Comparison of ENCODE assay signal across 8 cellular contexts in the genomic region with DNA sequence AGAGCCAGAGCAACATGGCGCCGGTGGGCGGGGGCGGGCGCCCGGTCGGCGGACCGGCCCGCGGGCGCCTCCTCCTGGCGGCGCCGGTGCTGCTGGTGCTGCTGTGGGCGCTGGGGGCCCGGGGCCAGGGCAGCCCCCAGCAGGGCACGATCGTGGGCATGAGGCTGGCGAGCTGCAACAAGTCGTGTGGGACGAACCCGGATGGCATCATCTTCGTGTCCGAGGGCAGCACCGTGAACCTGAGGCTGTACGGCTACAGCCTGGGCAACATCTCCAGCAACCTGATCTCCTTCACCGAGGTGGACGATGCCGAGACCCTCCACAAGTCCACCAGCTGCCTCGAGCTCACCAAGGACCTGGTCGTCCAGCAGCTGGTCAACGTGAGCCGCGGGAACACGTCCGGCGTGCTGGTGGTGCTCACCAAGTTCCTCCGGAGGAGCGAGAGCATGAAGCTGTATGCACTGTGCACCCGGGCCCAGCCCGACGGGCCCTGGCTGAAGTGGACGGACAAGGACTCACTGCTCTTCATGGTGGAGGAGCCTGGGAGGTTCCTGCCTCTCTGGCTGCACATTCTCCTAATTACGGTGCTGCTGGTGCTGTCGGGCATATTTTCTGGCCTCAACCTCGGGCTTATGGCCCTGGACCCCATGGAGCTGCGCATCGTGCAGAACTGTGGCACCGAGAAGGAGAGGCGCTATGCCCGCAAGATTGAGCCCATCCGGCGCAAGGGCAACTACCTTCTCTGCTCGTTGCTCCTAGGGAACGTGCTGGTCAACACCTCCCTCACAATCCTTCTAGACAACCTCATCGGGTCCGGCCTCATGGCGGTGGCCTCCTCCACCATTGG. TPM values are rescaled to one million over a fixed set of nuclear protein-coding genes. Genes with fewer than 3 reads are reported as not detected.
DNase-seq lines count a peak whose midpoint lies in the region; ATAC-seq and TF ChIP-seq lines count a peak whose summit lies in the region.

No MANE protein-coding gene starts in this region.

- peak; percentile 80 for ATAC-seq in activated CD8-positive, alpha-beta memory T cell treated with anti-CD3 and anti-CD28 coated beads, Interleukin-2, amount 10 ng/mL, durations not matched to agents 7 days and 5 days
- peak; percentile 42 for ATAC-seq in HG02884 (IDR thresholded peaks at IDR 0.05; ENCODE audit: unreplicated experiment)
- ATAC-seq in SK-N-SH treated with all-trans-retinoic acid at 6 μM for 48 hours: peak; percentile 3; the same call in 2 of the 3 replicates
- peak; percentile 1 to 19 for ATAC-seq in natural killer cell treated with Interleukin-12 subunit alpha and Interleukin-12 subunit beta and Interleukin-15 and Interleukin-18, amount 100 ng/mL, for 72 hours

- H3K4me3 ChIP-seq in epithelial cell of esophagus (ENCODE audit: low read length): peak overlapping the region; percentile 74

- CTCF ChIA-PET in activated CD8-positive, alpha-beta memory T cell treated with anti-CD3 and anti-CD28 coated beads, Interleukin-2, amount 10 ng/mL, durations not matched to agents 7 days and 5 days (lab: Charles Lee): interaction anchor here (0.7 to 8.6 kb wide), 25 partner anchors 9 to 332 kb away, joined by 3 to 121 read pairs (median 5); partner anchors contain the start of genes ANKRD39, CNNM3, KANSL3 and LMAN2L

- peak; percentile 22 for TF ChIP-seq CTCF in epithelial cell of esophagus (IDR thresholded peaks at IDR 0.05; ENCODE audit: insufficient read depth, low read depth, low read length, missing control alignments)

- DNase-seq in activated CD8-positive, alpha-beta memory T cell treated with anti-CD3 and anti-CD28 coated beads, Interleukin-2, amount 10 ng/mL, durations not matched to agents 7 days and 5 days: no peak
- DNase-seq in activated CD8-positive, alpha-beta memory T cell treated with anti-CD3 and anti-CD28 coated beads for 24 hours: no peak
- DNase-seq in epithelial cell of esophagus (ENCODE audit: low read depth): peak; percentile 29
- DNase-seq in natural killer cell treated with Interleukin-12 subunit alpha and Interleukin-12 subunit beta and Interleukin-15 and Interleukin-18, amount 100 ng/mL, for 72 hours (ENCODE audit: low spot score): no peak
- no peak for DNase-seq in DMS153 treated with DMSO at 0.1 percent for 48 hours (lab: John Stamatoyannopoulos, UW; ENCODE audit: unreplicated experiment)
- no peak for DNase-seq in DMS 273 treated with DMSO at 0.1 percent for 48 hours (lab: John Stamatoyannopoulos, UW)

- H3K36me3 Mint-ChIP-seq in activated CD8-positive, alpha-beta memory T cell treated with anti-CD3 and anti-CD28 coated beads, Interleukin-2, amount 10 ng/mL, durations not matched to agents 7 days and 5 days: no peaks in the 10 kb centered on the region
- H3K36me3 Mint-ChIP-seq in natural killer cell treated with Interleukin-12 subunit alpha and Interleukin-12 subunit beta and Interleukin-15 and Interleukin-18, amount 100 ng/mL, for 72 hours: no peaks in the 10 kb centered on the region

- H3K9me3 Mint-ChIP-seq in activated CD8-positive, alpha-beta memory T cell treated with anti-CD3 and anti-CD28 coated beads, Interleukin-2, amount 10 ng/mL, durations not matched to agents 7 days and 5 days (ENCODE audit: low read depth): no peaks in the 10 kb centered on the region
- H3K9me3 Mint-ChIP-seq in natural killer cell treated with Interleukin-12 subunit alpha and Interleukin-12 subunit beta and Interleukin-15 and Interleukin-18, amount 100 ng/mL, for 72 hours: no peaks in the 10 kb centered on the region

- peak overlapping the region; percentile 73 for H3K4me3 Mint-ChIP-seq in activated CD8-positive, alpha-beta memory T cell treated with anti-CD3 and anti-CD28 coated beads, Interleukin-2, amount 10 ng/mL, durations not matched to agents 7 days and 5 days
- peak overlapping the region; percentile 92 for H3K4me3 Mint-ChIP-seq in natural killer cell treated with Interleukin-12 subunit alpha and Interleukin-12 subunit beta and Interleukin-15 and Interleukin-18, amount 100 ng/mL, for 72 hours

- H3K4me1 Mint-ChIP-seq in activated CD8-positive, alpha-beta memory T cell treated with anti-CD3 and anti-CD28 coated beads, Interleukin-2, amount 10 ng/mL, durations not matched to agents 7 days and 5 days: peaks cover 50% of the 10 kb centered on the region
- peaks cover 44 to 47% of the 10 kb centered on the region in 2 donors for H3K4me1 Mint-ChIP-seq in natural killer cell treated with Interleukin-12 subunit alpha and Interleukin-12 subunit beta and Interleukin-15 and Interleukin-18, amount 100 ng/mL, for 72 hours (ENCODE audit: low read depth in 2 of 2)

- peak overlapping the region; percentile 80 for H3K27ac Mint-ChIP-seq in activated CD8-positive, alpha-beta memory T cell treated with anti-CD3 and anti-CD28 coated beads, Interleukin-2, amount 10 ng/mL, durations not matched to agents 7 days and 5 days
- peak overlapping the region; percentile 28 to 69 for H3K27ac Mint-ChIP-seq in natural killer cell treated with Interleukin-12 subunit alpha and Interleukin-12 subunit beta and Interleukin-15 and Interleukin-18, amount 100 ng/mL, for 72 hours

- no peaks in the 10 kb centered on the region for H3K27me3 Mint-ChIP-seq in activated CD8-positive, alpha-beta memory T cell treated with anti-CD3 and anti-CD28 coated beads, Interleukin-2, amount 10 ng/mL, durations not matched to agents 7 days and 5 days
- no peaks in the 10 kb centered on the region for H3K27me3 Mint-ChIP-seq in natural killer cell treated with Interleukin-12 subunit alpha and Interleukin-12 subunit beta and Interleukin-15 and Interleukin-18, amount 100 ng/mL, for 72 hours

TF ChIP-seq in SK-N-SH treated with all-trans-retinoic acid at 6 μM for 48 hours, 23 proteins besides CTCF, POLR2A, EP300 and RAD21:
- TF ChIP-seq BACH2 (CRISPR knock-in tag; IDR thresholded peaks at IDR 0.05; ENCODE audit: borderline replicate concordance): no peak
- no peak for TF ChIP-seq ZNF565 (CRISPR knock-in tag; conservative IDR thresholded peaks at IDR 0.05; ENCODE audit: low read depth)
- no peak for TF ChIP-seq OSR1 (CRISPR knock-in tag; IDR thresholded peaks at IDR 0.05)
- TF ChIP-seq ZNF70 (CRISPR knock-in tag; IDR thresholded peaks at IDR 0.05): no peak

RNA-seq across cellular contexts. Expression of gene CNNM4, which starts 0.5 kb away (rescaled TPM):
- 1 to 10 TPM; 7.6 to 7.9 TPM for total RNA-seq in activated CD8-positive, alpha-beta memory T cell treated with anti-CD3 and anti-CD28 coated beads, Interleukin-2, amount 10 ng/mL, durations not matched to agents 7 days and 5 days
- 1 to 10 TPM; 7.3 to 8.4 TPM for total RNA-seq in natural killer cell treated with Interleukin-12 subunit alpha and Interleukin-12 subunit beta and Interleukin-15 and Interleukin-18, amount 100 ng/mL, for 72 hours

RNA-seq across cellular contexts. Expression of gene LMAN2L, which starts 21.3 kb away (rescaled TPM):
- 1 to 10 TPM; 7.3 to 7.5 TPM for total RNA-seq in activated CD8-positive, alpha-beta memory T cell treated with anti-CD3 and anti-CD28 coated beads, Interleukin-2, amount 10 ng/mL, durations not matched to agents 7 days and 5 days
- 1 to 10 TPM; 7.5 to 8.3 TPM for total RNA-seq in natural killer cell treated with Interleukin-12 subunit alpha and Interleukin-12 subunit beta and Interleukin-15 and Interleukin-18, amount 100 ng/mL, for 72 hours

RNA-seq across cellular contexts. Expression of gene CNNM3, which starts 54.9 kb away (rescaled TPM):
- 10 to 100 TPM; 28.0 to 30.5 TPM for total RNA-seq in activated CD8-positive, alpha-beta memory T cell treated with anti-CD3 and anti-CD28 coated beads, Interleukin-2, amount 10 ng/mL, durations not matched to agents 7 days and 5 days
- 10 to 100 TPM; 15.7 to 32.9 TPM for total RNA-seq in natural killer cell treated with Interleukin-12 subunit alpha and Interleukin-12 subunit beta and Interleukin-15 and Interleukin-18, amount 100 ng/mL, for 72 hours

Comparison
In these comparisons a context has a peak if more than half of its experiments do, and no peak if none do; other contexts are left out.
1. ATAC-seq: peak in every context shown above with its lines; median percentile 80 in activated CD8-positive, alpha-beta memory T cell treated with anti-CD3 and anti-CD28 coated beads, Interleukin-2, amount 10 ng/mL, durations not matched to agents 7 days and 5 days; 42 in HG02884; 10 in natural killer cell treated with Interleukin-12 subunit alpha and Interleukin-12 subunit beta and Interleukin-15 and Interleukin-18, amount 100 ng/mL, for 72 hours; 3 in SK-N-SH treated with all-trans-retinoic acid at 6 μM for 48 hours.